Comparison of ENCODE assay signal across 12 cellular contexts in genomic region chr9:97986466-97986865, GRCh38. TPM values are rescaled to one million over a fixed set of nuclear protein-coding genes. Genes with fewer than 3 reads are reported as not detected.
DNase-seq lines count a peak whose midpoint lies in the region; ATAC-seq and TF ChIP-seq lines count a peak whose summit lies in the region.
"Had no signal": no experiment of that assay in that cellular context is flagged by ENCODE, and none has a peak within 500 bp of the region (broad histone marks: within the 10 kb centered on the region; RNA-seq: fewer than 3 reads in every experiment).

No MANE protein-coding gene starts in this region.

- peaks cover 64% of the 10 kb centered on the region for H3K36me3 ChIP-seq in OCI-LY7 (ENCODE audit: insufficient read depth, low read length)
- no peaks in the 10 kb centered on the region for H3K36me3 ChIP-seq in smooth muscle cell (ENCODE audit: low read depth)
- no peaks in the 10 kb centered on the region for H3K36me3 ChIP-seq in ascending aorta
- H3K36me3 ChIP-seq: brain microvascular endothelial cell, gastroesophageal sphincter had no signal

- H3K36me3 Mint-ChIP-seq in activated T-cell treated with anti-CD3 and anti-CD28 coated beads, Interleukin-2, amount 50 U/mL, for 24 hours (ENCODE audit: low read depth) = peaks cover 64% of the 10 kb centered on the region
- peaks cover 21% of the 10 kb centered on the region for H3K36me3 Mint-ChIP-seq in effector memory CD8-positive, alpha-beta T cell (ENCODE audit: insufficient read depth)

- H3K27me3 ChIP-seq in smooth muscle cell (ENCODE audit: low read depth) = no peaks in the 10 kb centered on the region
- no peaks in the 10 kb centered on the region for H3K27me3 ChIP-seq in ascending aorta
- H3K27me3 ChIP-seq: brain microvascular endothelial cell, gastroesophageal sphincter had no signal

- peaks cover 5% of the 10 kb centered on the region for H3F3A ChIP-seq in smooth muscle cell (ENCODE audit: low read depth)

- H4K20me1 ChIP-seq in OCI-LY7 (ENCODE audit: insufficient read depth, low read length) (peaks cover 45% of the 10 kb centered on the region), smooth muscle cell (ENCODE audit: low read depth) (peaks cover 65% of the 10 kb centered on the region)

- no peak for ATAC-seq in effector memory CD8-positive, alpha-beta T cell (replicated peaks)
- no peak for ATAC-seq in activated CD4-positive, CD25-positive, alpha-beta regulatory T cell treated with anti-CD3 and anti-CD28 coated beads, Interleukin-2, amount 50 U/mL, for 24 hours
- ATAC-seq in HG03565 (IDR thresholded peaks at IDR 0.05; ENCODE audit: unreplicated experiment) = no peak
- ATAC-seq: gastroesophageal sphincter had no signal

- H3K27ac ChIP-seq in OCI-LY7 (ENCODE audit: low read depth, low read length, poor library complexity, severe bottlenecking) = peak overlapping the region; percentile 85
- H3K27ac ChIP-seq in smooth muscle cell (ENCODE audit: low read depth) = no peak overlapping the region
- H3K27ac ChIP-seq in ascending aorta = no peak overlapping the region
- H3K27ac ChIP-seq: brain microvascular endothelial cell had no signal

- no peak for DNase-seq in activated T-cell treated with anti-CD3 and anti-CD28 coated beads, Interleukin-2, amount 50 U/mL, for 24 hours
- no peak for DNase-seq in activated T-cell treated with anti-CD3 and anti-CD28 coated beads, Interleukin-2, amount 50 U/mL, for 48 hours
- DNase-seq in OCI-LY7 (ENCODE audit: low spot score) (peak; percentile 61), smooth muscle cell (lab: John Stamatoyannopoulos, UW; ENCODE audit: unreplicated experiment) (no peak), ascending aorta (ENCODE audit: low spot score in 2 of 2) (no peak)
- no peak for DNase-seq in effector memory CD8-positive, alpha-beta T cell
- DNase-seq: brain microvascular endothelial cell, NCI-H446 treated with DMSO at 0.1 percent for 48 hours had no signal

- H3K9me2 ChIP-seq in OCI-LY7 (ENCODE audit: insufficient read depth, low read length) = no peaks in the 10 kb centered on the region

- no peak overlapping the region for H3K9ac ChIP-seq in smooth muscle cell (ENCODE audit: low read depth)

- CTCF ChIA-PET in OCI-LY7 (lab: Charles Lee; ENCODE audit: unreplicated experiment) = interaction anchor here (1.0 kb wide), 1 partner anchor 64 kb away, joined by 3 read pairs; the partner anchor contains the start of gene TRMO

- H3K9me3 Mint-ChIP-seq in activated T-cell treated with anti-CD3 and anti-CD28 coated beads, Interleukin-2, amount 50 U/mL, for 24 hours = no peaks in the 10 kb centered on the region
- no peaks in the 10 kb centered on the region for H3K9me3 Mint-ChIP-seq in effector memory CD8-positive, alpha-beta T cell

- H3K4me3 Mint-ChIP-seq in activated T-cell treated with anti-CD3 and anti-CD28 coated beads, Interleukin-2, amount 50 U/mL, for 24 hours = peak overlapping the region; percentile 86
- H3K4me3 Mint-ChIP-seq in effector memory CD8-positive, alpha-beta T cell = peak overlapping the region in 1 of 2 donors; percentile 80

- H3K79me2 ChIP-seq in OCI-LY7 (ENCODE audit: insufficient read depth, low read depth, low read length) (peaks cover 93% of the 10 kb centered on the region), smooth muscle cell (ENCODE audit: low read depth) (peaks cover 66% of the 10 kb centered on the region)

- H3K4me3 ChIP-seq in OCI-LY7 (ENCODE audit: low read depth, low read length, poor library complexity, severe bottlenecking) = peak overlapping the region; percentile 92
- no peak overlapping the region for H3K4me3 ChIP-seq in smooth muscle cell
- no peak overlapping the region for H3K4me3 ChIP-seq in ascending aorta
- H3K4me3 ChIP-seq: gastroesophageal sphincter had no signal

- BruUV-seq in OCI-LY7 (replicated peaks; lab: Mats Ljungman, UMichigan) = TSS peak; percentile 38

- H3K4me2 ChIP-seq in OCI-LY7 (ENCODE audit: low read length) (peak overlapping the region; percentile 96), smooth muscle cell (peak overlapping the region; percentile 91)

- POLR2A ChIA-PET in OCI-LY7 (lab: Charles Lee) = interaction anchor here (0.7 to 2.3 kb wide), 8 partner anchors 11 to 72 kb away, joined by 3 to 10 read pairs (median 3); no protein-coding TSS in a partner anchor

- peaks cover 61% of the 10 kb centered on the region for H3K4me1 Mint-ChIP-seq in activated T-cell treated with anti-CD3 and anti-CD28 coated beads, Interleukin-2, amount 50 U/mL, for 24 hours (ENCODE audit: low read depth)
- H3K4me1 Mint-ChIP-seq in effector memory CD8-positive, alpha-beta T cell (ENCODE audit: low read depth in 2 of 2) = peaks cover 41 to 63% of the 10 kb centered on the region in 2 donors

- H3K9me3 ChIP-seq in OCI-LY7 (ENCODE audit: low read length) (no peaks in the 10 kb centered on the region), smooth muscle cell (replicated peaks; ENCODE audit: low read depth) (no peaks in the 10 kb centered on the region), ascending aorta (no peaks in the 10 kb centered on the region)
- H3K9me3 ChIP-seq: gastroesophageal sphincter had no signal

- H3K27me3 Mint-ChIP-seq in activated T-cell treated with anti-CD3 and anti-CD28 coated beads, Interleukin-2, amount 50 U/mL, for 24 hours = no peaks in the 10 kb centered on the region
- no peaks in the 10 kb centered on the region for H3K27me3 Mint-ChIP-seq in effector memory CD8-positive, alpha-beta T cell

- peaks cover 73% of the 10 kb centered on the region for H3K4me1 ChIP-seq in OCI-LY7 (ENCODE audit: insufficient read depth, low read length, poor library complexity, severe bottlenecking)
- peaks cover 17% of the 10 kb centered on the region for H3K4me1 ChIP-seq in smooth muscle cell (ENCODE audit: low read depth)
- H3K4me1 ChIP-seq in ascending aorta = peaks cover 7 to 38% of the 10 kb centered on the region in 2 donors

- peak overlapping the region; percentile 98 for H3K27ac Mint-ChIP-seq in activated T-cell treated with anti-CD3 and anti-CD28 coated beads, Interleukin-2, amount 50 U/mL, for 24 hours
- H3K27ac Mint-ChIP-seq in effector memory CD8-positive, alpha-beta T cell = peak overlapping the region; percentile 51 to 72

- TF ChIP-seq CTCF in OCI-LY7 (conservative IDR thresholded peaks at IDR 0.05; ENCODE audit: low read length) (no peak), smooth muscle cell (IDR thresholded peaks at IDR 0.05; ENCODE audit: borderline replicate concordance, insufficient read depth, poor library complexity, severe bottlenecking) (no peak), ascending aorta (IDR thresholded peaks at IDR 0.05) (no peak)

- no peak overlapping the region for H2AFZ ChIP-seq in OCI-LY7 (ENCODE audit: low read length)
- H2AFZ ChIP-seq in smooth muscle cell (ENCODE audit: low read depth) = no peak overlapping the region

- 91% methylated on average over 5 of the region's 5 CpGs for WGBS in smooth muscle cell (ENCODE audit: low lambda C conversion rate)

- intact Hi-C loops in OCI-LY7 (cut with micrococcal nuclease; ENCODE audit: unreplicated experiment) = no loop called here
- intact Hi-C loops in ascending aorta (cut with DNase I) = loop anchor here (10.0 kb wide), 1 partner anchor 808 kb away; the partner anchor contains the start of gene ANKS6

RNA-seq across cellular contexts. Expression of gene ANP32B, which starts 3.3 kb away (rescaled TPM):
- total RNA-seq in OCI-LY7 (2014; rRNA removed; shearing (Covaris generic)) = 32.1 and 52.7 TPM in 2 replicates
- total RNA-seq in OCI-LY7 (2022) (389 and 454 TPM in 2 replicates), smooth muscle cell (11.9 and 21.3 TPM in 2 replicates), ascending aorta (13.9 TPM)
- polyA plus RNA-seq in smooth muscle cell = 52.4 and 69.8 TPM in 2 replicates

RNA-seq across cellular contexts. Expression of gene HEMGN, which starts 48.5 kb away (rescaled TPM):
- total RNA-seq in OCI-LY7 (2014; rRNA removed; shearing (Covaris generic)) = 4.3 and 5.4 TPM in 2 replicates
- total RNA-seq in OCI-LY7 (2022) = 3.3 and 3.8 TPM in 2 replicates
- not detected in 2 replicates for total RNA-seq in smooth muscle cell
- polyA plus RNA-seq in smooth muscle cell = not detected in 2 replicates
- total RNA-seq in ascending aorta = not detected
- total RNA-seq: gastroesophageal sphincter, H4 had no signal
